28 cellular contexts compared by ENCODE assay signal in genomic region chr17:2521257-2521656, GRCh38.
"Had no signal": no experiment of that assay in that cellular context is flagged by ENCODE, and none has a peak within 500 bp of the region (broad histone marks: within the 10 kb centered on the region; RNA-seq: fewer than 3 reads in every experiment).

No MANE protein-coding gene starts in this region.

- H3K9me3 Mint-ChIP-seq: activated B cell treated with CpG ODN at 0.5 μM for 24 hours; activated naive CD4-positive, alpha-beta T cell treated with anti-CD3 and anti-CD28 coated beads for 36 hours; activated naive CD4-positive, alpha-beta T cell treated with anti-CD3 and anti-CD28 coated beads, Interleukin-2, amount 50 U/mL, for 24 hours; activated naive CD8-positive, alpha-beta T cell treated with anti-CD3 and anti-CD28 coated beads for 36 hours; activated naive CD8-positive, alpha-beta T cell treated with anti-CD3 and anti-CD28 coated beads, Interleukin-2, amount 50 U/mL, for 24 hours; activated T-helper 1 cell treated with anti-CD3 and anti-CD28 coated beads, Interleukin-12 subunit alpha, Interleukin-12 subunit beta, Interleukin-2, Interleukin-4 antibody, amounts not matched to agents 30 ng/mL and 10 ng/mL and 1 ng/mL, durations not matched to agents 14 hours and 24 hours and 36 hours; activated T-helper 2 cell treated with anti-CD3 and anti-CD28 coated beads, Interferon-gamma antibody, Interleukin-2, Interleukin-4, amounts not matched to agents 10 μg/mL and 5 μg/mL and 100 μg/mL, durations not matched to agents 14 hours and 24 hours and 36 hours had no signal

- H3K4me3 ChIP-seq: adrenal gland, body of pancreas had no signal

- ATAC-seq: activated CD4-positive, CD25-positive, alpha-beta regulatory T cell treated with anti-CD3 and anti-CD28 coated beads, Interleukin-2, amount 50 U/mL, for 24 hours; activated CD8-positive, alpha-beta memory T cell treated with anti-CD3 and anti-CD28 coated beads, Interleukin-2, amount 10 ng/mL, durations not matched to agents 7 days and 5 days; activated CD8-positive, alpha-beta T cell treated with anti-CD3 and anti-CD28 coated beads, Interleukin-2, amount 10 ng/mL, durations not matched to agents 7 days and 5 days; activated naive CD8-positive, alpha-beta T cell treated with anti-CD3 and anti-CD28 coated beads, Interleukin-2, amount 50 U/mL, for 24 hours; body of pancreas; esophagus mucosa had no signal

- H3K4me1 Mint-ChIP-seq: activated CD8-positive, alpha-beta memory T cell treated with anti-CD3 and anti-CD28 coated beads, Interleukin-2, amount 10 ng/mL, durations not matched to agents 7 days and 5 days; activated naive CD4-positive, alpha-beta T cell treated with anti-CD3 and anti-CD28 coated beads, Interleukin-2, amount 50 U/mL, for 24 hours; activated naive CD8-positive, alpha-beta T cell treated with anti-CD3 and anti-CD28 coated beads for 36 hours; activated naive CD8-positive, alpha-beta T cell treated with anti-CD3 and anti-CD28 coated beads, Interleukin-2, amount 50 U/mL, for 24 hours had no signal

- H3K4me1 ChIP-seq: adrenal gland, body of pancreas had no signal

- DNase-seq: activated B cell treated with CpG ODN at 0.5 μM for 24 hours; activated CD4-positive, alpha-beta T cell treated with anti-CD3 and anti-CD28 coated beads for 48 hours; activated CD4-positive, alpha-beta T cell treated with anti-CD3 and anti-CD28 coated beads, Interleukin-2, amount 50 U/mL, for 1 hour; activated CD4-positive, alpha-beta T cell treated with anti-CD3 and anti-CD28 coated beads, Interleukin-2, amount 50 U/mL, for 48 hours; activated CD8-positive, alpha-beta memory T cell treated with anti-CD3 and anti-CD28 coated beads, Interleukin-2, amount 10 ng/mL, durations not matched to agents 7 days and 5 days; activated CD8-positive, alpha-beta memory T cell treated with anti-CD3 and anti-CD28 coated beads, Interleukin-2, amount 50 U/mL, for 4 hours; activated CD8-positive, alpha-beta T cell treated with anti-CD3 and anti-CD28 coated beads, Interleukin-2, amount 10 ng/mL, durations not matched to agents 7 days and 5 days; activated effector memory CD4-positive, alpha-beta T cell treated with anti-CD3 and anti-CD28 coated beads, Interleukin-2, amount 50 U/mL, for 16 hours; activated naive CD4-positive, alpha-beta T cell treated with anti-CD3 and anti-CD28 coated beads for 36 hours; activated naive CD8-positive, alpha-beta T cell treated with anti-CD3 and anti-CD28 coated beads for 36 hours; activated naive CD8-positive, alpha-beta T cell treated with anti-CD3 and anti-CD28 coated beads, Interleukin-2, amount 50 U/mL, for 24 hours; activated T-cell treated with anti-CD3 and anti-CD28 coated beads, Interleukin-2, amount 50 U/mL, for 1 hour; activated T-cell treated with anti-CD3 and anti-CD28 coated beads, Interleukin-2, amount 50 U/mL, for 48 hours; adrenal gland; amygdala; aorta; body of pancreas; caudate nucleus; effector CD8-positive, alpha-beta T cell; foreskin fibroblast; head of caudate nucleus; T-helper 2 cell had no signal

- H3K27me3 ChIP-seq: adrenal gland, body of pancreas had no signal

- H3K4me3 Mint-ChIP-seq: activated B cell treated with CpG ODN at 0.5 μM for 24 hours; activated CD8-positive, alpha-beta memory T cell treated with anti-CD3 and anti-CD28 coated beads, Interleukin-2, amount 10 ng/mL, durations not matched to agents 7 days and 5 days; activated CD8-positive, alpha-beta T cell treated with anti-CD3 and anti-CD28 coated beads, Interleukin-2, amount 10 ng/mL, durations not matched to agents 7 days and 5 days; activated naive CD4-positive, alpha-beta T cell treated with anti-CD3 and anti-CD28 coated beads for 36 hours; activated naive CD4-positive, alpha-beta T cell treated with anti-CD3 and anti-CD28 coated beads, Interleukin-2, amount 50 U/mL, for 24 hours; activated naive CD8-positive, alpha-beta T cell treated with anti-CD3 and anti-CD28 coated beads for 36 hours; activated naive CD8-positive, alpha-beta T cell treated with anti-CD3 and anti-CD28 coated beads, Interleukin-2, amount 50 U/mL, for 24 hours; activated T-helper 1 cell treated with anti-CD3 and anti-CD28 coated beads, Interleukin-12 subunit alpha, Interleukin-12 subunit beta, Interleukin-2, Interleukin-4 antibody, amounts not matched to agents 30 ng/mL and 10 ng/mL and 1 ng/mL, durations not matched to agents 14 hours and 24 hours and 36 hours had no signal

- H3K36me3 ChIP-seq: adrenal gland had no signal

- H3K27ac Mint-ChIP-seq: activated B cell treated with CpG ODN at 0.5 μM for 24 hours; activated CD8-positive, alpha-beta memory T cell treated with anti-CD3 and anti-CD28 coated beads, Interleukin-2, amount 10 ng/mL, durations not matched to agents 7 days and 5 days; activated CD8-positive, alpha-beta T cell treated with anti-CD3 and anti-CD28 coated beads, Interleukin-2, amount 10 ng/mL, durations not matched to agents 7 days and 5 days; activated naive CD4-positive, alpha-beta T cell treated with anti-CD3 and anti-CD28 coated beads for 36 hours; activated naive CD4-positive, alpha-beta T cell treated with anti-CD3 and anti-CD28 coated beads, Interleukin-2, amount 50 U/mL, for 24 hours; activated naive CD8-positive, alpha-beta T cell treated with anti-CD3 and anti-CD28 coated beads for 36 hours; activated naive CD8-positive, alpha-beta T cell treated with anti-CD3 and anti-CD28 coated beads, Interleukin-2, amount 50 U/mL, for 24 hours; activated T-helper 1 cell treated with anti-CD3 and anti-CD28 coated beads, Interleukin-12 subunit alpha, Interleukin-12 subunit beta, Interleukin-2, Interleukin-4 antibody, amounts not matched to agents 30 ng/mL and 10 ng/mL and 1 ng/mL, durations not matched to agents 14 hours and 24 hours and 36 hours; activated T-helper 2 cell treated with anti-CD3 and anti-CD28 coated beads, Interferon-gamma antibody, Interleukin-2, Interleukin-4, amounts not matched to agents 10 μg/mL and 5 μg/mL and 100 μg/mL, durations not matched to agents 14 hours and 24 hours and 36 hours had no signal

- H3K36me3 Mint-ChIP-seq: activated CD8-positive, alpha-beta memory T cell treated with anti-CD3 and anti-CD28 coated beads, Interleukin-2, amount 10 ng/mL, durations not matched to agents 7 days and 5 days; activated naive CD4-positive, alpha-beta T cell treated with anti-CD3 and anti-CD28 coated beads, Interleukin-2, amount 50 U/mL, for 24 hours; activated naive CD8-positive, alpha-beta T cell treated with anti-CD3 and anti-CD28 coated beads for 36 hours had no signal

- H3K27ac ChIP-seq: adrenal gland, body of pancreas, VCaP had no signal

- H3K9me3 ChIP-seq: adrenal gland, body of pancreas had no signal

- H3K27me3 Mint-ChIP-seq: activated B cell treated with CpG ODN at 0.5 μM for 24 hours; activated CD8-positive, alpha-beta memory T cell treated with anti-CD3 and anti-CD28 coated beads, Interleukin-2, amount 10 ng/mL, durations not matched to agents 7 days and 5 days; activated naive CD4-positive, alpha-beta T cell treated with anti-CD3 and anti-CD28 coated beads, Interleukin-2, amount 50 U/mL, for 24 hours; activated naive CD8-positive, alpha-beta T cell treated with anti-CD3 and anti-CD28 coated beads for 36 hours; activated naive CD8-positive, alpha-beta T cell treated with anti-CD3 and anti-CD28 coated beads, Interleukin-2, amount 50 U/mL, for 24 hours had no signal
